ENCODE assay signal across 1 cellular context in genomic region chr17:7208027-7208571, GRCh38.
TF ChIP-seq lines count a peak whose summit lies in the region.

No MANE protein-coding gene starts in this region.

TF ChIP-seq in HepG2, 621 proteins besides CTCF, POLR2A, EP300 and RAD21:
- TF ChIP-seq RXRA (CRISPR knock-in tag; IDR thresholded peaks at IDR 0.05) (no peak), HNRNPK (IDR thresholded peaks at IDR 0.05; ENCODE audit: low read depth, low read length, poor library complexity, severe bottlenecking) (peak; percentile 21), ELF4 (CRISPR knock-in tag; IDR thresholded peaks at IDR 0.05; ENCODE audit: borderline replicate concordance) (no peak), NFE2 (CRISPR knock-in tag; IDR thresholded peaks at IDR 0.05) (no peak)
